18 cellular contexts compared by ENCODE assay signal in the genomic region with DNA sequence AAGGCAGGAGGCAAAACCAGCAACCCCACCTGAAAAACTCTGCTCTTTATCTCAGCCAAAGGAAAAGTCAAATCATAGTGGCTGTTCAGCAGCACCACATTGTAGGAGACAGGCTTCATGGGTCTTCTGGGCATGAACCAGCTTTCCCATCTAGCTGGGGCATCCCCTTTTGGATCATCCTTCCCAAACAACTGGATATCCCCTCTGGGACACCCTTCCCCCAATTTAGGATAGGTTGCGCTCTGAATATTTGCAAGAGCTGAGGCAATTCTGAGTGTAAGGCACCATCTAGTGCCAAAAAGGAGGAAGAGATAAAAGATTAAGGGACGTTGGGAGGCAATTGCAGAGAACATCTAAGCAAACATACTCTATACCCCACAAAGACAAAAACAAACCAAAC.
DNase-seq lines count a peak whose midpoint lies in the region; TF ChIP-seq lines count a peak whose summit lies in the region.
"Had no signal": no experiment of that assay in that cellular context is flagged by ENCODE, and none has a peak within 500 bp of the region (broad histone marks: within the 10 kb centered on the region; RNA-seq: fewer than 3 reads in every experiment).

No MANE protein-coding gene starts in this region.

- TF ChIP-seq CTCF in esophagus muscularis mucosa (IDR thresholded peaks at IDR 0.05), result no peak
- TF ChIP-seq CTCF in osteocyte (IDR thresholded peaks at IDR 0.05), result no peak

- H3K4me1 ChIP-seq in esophagus muscularis mucosa, result no peaks in the 10 kb centered on the region
- H3K4me1 ChIP-seq: A549 had no signal

- WGBS in esophagus muscularis mucosa, result 42% methylated on average over 2 of the region's 2 CpGs

- no peak for TF ChIP-seq POLR2A in esophagus muscularis mucosa (IDR thresholded peaks at IDR 0.05; ENCODE audit: low read depth)

- H3K36me3 Mint-ChIP-seq in osteocyte (ENCODE audit: unreplicated experiment), result no peaks in the 10 kb centered on the region

- peaks cover 0 to 24% (median 17%) of the 10 kb centered on the region in 4 donors for H3K9me3 ChIP-seq in esophagus muscularis mucosa
- H3K9me3 ChIP-seq: A549 had no signal

- no peaks in the 10 kb centered on the region for H3K9me3 Mint-ChIP-seq in osteocyte (ENCODE audit: unreplicated experiment)

- no peak overlapping the region for H3K27ac Mint-ChIP-seq in osteocyte (ENCODE audit: unreplicated experiment)

- intact Hi-C loops in esophagus muscularis mucosa (cut with DNase I), result no loop called here

- H3K4me3 ChIP-seq in esophagus muscularis mucosa, result no peak overlapping the region
- H3K4me3 ChIP-seq: A549, K562 had no signal

- H3K4me1 Mint-ChIP-seq in osteocyte (ENCODE audit: unreplicated experiment), result no peaks in the 10 kb centered on the region

- H3K27me3 ChIP-seq in esophagus muscularis mucosa, result peaks cover 0 to 23% (median 4%) of the 10 kb centered on the region in 4 donors

- H3K36me3 ChIP-seq in esophagus muscularis mucosa, result no peaks in the 10 kb centered on the region

- DNase-seq in D341Med (ENCODE audit: low spot score), result peak; percentile 0
- peak; percentile 5 for DNase-seq in esophagus muscularis mucosa (ENCODE audit: extremely low spot score)
- DNase-seq in osteocyte (ENCODE audit: extremely low spot score, unreplicated experiment), result peak; percentile 30
- no peak for DNase-seq in KG1 (lab: John Stamatoyannopoulos, UW)
- DNase-seq in ureter (ENCODE audit: low spot score), result no peak
- DNase-seq in GOT3 (lab: John Stamatoyannopoulos, UW), result no peak
- DNase-seq: DMS 273 treated with DMSO at 0.1 percent for 48 hours; GF-D8; NCI-H1436 treated with DMSO at 0.1 percent for 48 hours; NCI-H2029 treated with DMSO at 0.1 percent for 48 hours; NCI-H2171 treated with DMSO at 0.1 percent for 48 hours; NCI-H446 treated with DMSO at 0.1 percent for 48 hours; NK-92 treated with Interleukin-12 subunit alpha and Interleukin-12 subunit beta, amount 100 ng/mL, for 24 hours; RPMI8226 had no signal

- no peak overlapping the region for H3K27ac ChIP-seq in esophagus muscularis mucosa (replicated peaks in 1 of 4)
- H3K27ac ChIP-seq: A549, C4-2B had no signal

- no peak for TF ChIP-seq EP300 in Ishikawa (IDR thresholded peaks at IDR 0.05; ENCODE audit: borderline replicate concordance)
- TF ChIP-seq EP300 in esophagus muscularis mucosa (IDR thresholded peaks at IDR 0.05), result no peak

- peaks cover 2% of the 10 kb centered on the region for H3K27me3 Mint-ChIP-seq in osteocyte (ENCODE audit: unreplicated experiment)

- TF ChIP-seq RAD21 in Ishikawa (IDR thresholded peaks at IDR 0.05; ENCODE audit: low read depth), result 0 out of 2 replicates have a peak, but pooled peaks have one; percentile 4

- no peak overlapping the region for H3K4me3 Mint-ChIP-seq in osteocyte (ENCODE audit: unreplicated experiment)

TF ChIP-seq in Ishikawa, 13 proteins besides CTCF, POLR2A, EP300 and RAD21:
- no peak for TF ChIP-seq REST (IDR thresholded peaks at IDR 0.05; ENCODE audit: low read depth)
- no peak for TF ChIP-seq TCF12 (IDR thresholded peaks at IDR 0.05; ENCODE audit: low read depth)
- TF ChIP-seq CEBPB (IDR thresholded peaks at IDR 0.05), result no peak
- no peak for TF ChIP-seq EGR1 (IDR thresholded peaks at IDR 0.05)

Comparison
In these comparisons a context has a peak if more than half of its experiments do, and no peak if none do; other contexts are left out.
1. DNase-seq: peak in D341Med (single experiment), esophagus muscularis mucosa (single experiment) and osteocyte (single experiment); none in KG1 (single experiment), ureter (single experiment) and GOT3 (single experiment).